21 cellular contexts compared by ENCODE assay signal in genomic region chr17:74814453-74814852, GRCh38. TPM values are rescaled to one million over a fixed set of nuclear protein-coding genes. Genes with fewer than 3 reads are reported as not detected.
DNase-seq lines count a peak whose midpoint lies in the region; ATAC-seq and TF ChIP-seq lines count a peak whose summit lies in the region.
"Had no signal": no experiment of that assay in that cellular context is flagged by ENCODE, and none has a peak within 500 bp of the region (broad histone marks: within the 10 kb centered on the region; RNA-seq: fewer than 3 reads in every experiment).

No MANE protein-coding gene starts in this region.

- intact Hi-C loops in activated CD4-positive, alpha-beta T cell treated with anti-CD3 and anti-CD28 coated beads for 36 hours (cut with DNase I, micrococcal nuclease) = no loop called here

- H3K4me2 ChIP-seq in hepatocyte = no peak overlapping the region

- H3K27me3 ChIP-seq in H7 (ENCODE audit: control insufficient read depth, insufficient read depth, low read length) (no peaks in the 10 kb centered on the region), hepatocyte (no peaks in the 10 kb centered on the region)
- H3K27me3 ChIP-seq: esophagus squamous epithelium had no signal

- no peak overlapping the region for H3K4me3 ChIP-seq in H7 (ENCODE audit: insufficient read depth, low read depth, low read length)
- no peak overlapping the region for H3K4me3 ChIP-seq in hepatocyte
- H3K4me3 ChIP-seq: esophagus squamous epithelium had no signal

- no peaks in the 10 kb centered on the region for H3K27me3 Mint-ChIP-seq in activated CD4-positive, alpha-beta T cell treated with anti-CD3 and anti-CD28 coated beads for 36 hours
- H3K27me3 Mint-ChIP-seq: activated B cell treated with CpG ODN at 0.5 μM for 24 hours; stimulated activated naive CD8-positive, alpha-beta T cell treated with anti-CD3 and anti-CD28 coated beads, Interleukin-15, amount 100 ng/mL, for 72 hours had no signal

- H3K27ac ChIP-seq in RWPE1 (no peak overlapping the region), hepatocyte (no peak overlapping the region)
- H3K27ac ChIP-seq: esophagus squamous epithelium had no signal

- no peaks in the 10 kb centered on the region for H3K9me3 Mint-ChIP-seq in activated CD4-positive, alpha-beta T cell treated with anti-CD3 and anti-CD28 coated beads for 36 hours (ENCODE audit: low read depth)
- H3K9me3 Mint-ChIP-seq: activated B cell treated with CpG ODN at 0.5 μM for 24 hours; CD8-positive, alpha-beta memory T cell; H9; nephron progenitor cell; stimulated activated naive CD8-positive, alpha-beta T cell treated with anti-CD3 and anti-CD28 coated beads, Interleukin-15, amount 100 ng/mL, for 72 hours had no signal

- no peaks in the 10 kb centered on the region; the same call in none of the 2 replicates for H3K36me3 ChIP-seq in H7 (replicated peaks; ENCODE audit: control insufficient read depth, insufficient read depth, low read length)
- H3K36me3 ChIP-seq in hepatocyte (replicated peaks; ENCODE audit: insufficient read depth, low read depth) = no peaks in the 10 kb centered on the region

- no peak overlapping the region for H3K27ac Mint-ChIP-seq in activated CD4-positive, alpha-beta T cell treated with anti-CD3 and anti-CD28 coated beads for 36 hours
- H3K27ac Mint-ChIP-seq: activated B cell treated with CpG ODN at 0.5 μM for 24 hours; CD8-positive, alpha-beta memory T cell; H9; nephron progenitor cell had no signal

- H3K4me1 Mint-ChIP-seq in activated CD4-positive, alpha-beta T cell treated with anti-CD3 and anti-CD28 coated beads for 36 hours = no peaks in the 10 kb centered on the region
- H3K4me1 Mint-ChIP-seq: activated B cell treated with CpG ODN at 0.5 μM for 24 hours; stimulated activated naive CD8-positive, alpha-beta T cell treated with anti-CD3 and anti-CD28 coated beads, Interleukin-15, amount 100 ng/mL, for 72 hours had no signal

- H2AFZ ChIP-seq in hepatocyte = no peak overlapping the region

- peaks cover 3% of the 10 kb centered on the region for H3K36me3 Mint-ChIP-seq in activated CD4-positive, alpha-beta T cell treated with anti-CD3 and anti-CD28 coated beads for 36 hours (ENCODE audit: low read depth)

- DNase-seq in activated CD4-positive, alpha-beta T cell treated with anti-CD3 and anti-CD28 coated beads for 36 hours = peak; percentile 25
- no peak for DNase-seq in activated CD4-positive, alpha-beta T cell treated with anti-CD3 and anti-CD28 coated beads for 1 hour
- DNase-seq in H7 (peak; percentile 57), RWPE1 (ENCODE audit: low spot score) (peak; percentile 9), myocyte (ENCODE audit: low read depth) (peak; percentile 48), SKM-1 (lab: John Stamatoyannopoulos, UW; ENCODE audit: unreplicated experiment) (no peak), hepatocyte (ENCODE audit: low spot score) (no peak), NCI-H1048 (lab: John Stamatoyannopoulos, UW) (no peak)
- DNase-seq: activated B cell treated with CpG ODN at 0.5 μM for 24 hours; activated CD8-positive, alpha-beta memory T cell treated with anti-CD3 and anti-CD28 coated beads, Interleukin-2, amount 50 U/mL, for 4 hours; activated naive CD4-positive, alpha-beta T cell; CD8-positive, alpha-beta memory T cell; esophagus squamous epithelium; H9; mammary epithelial cell; NCI-H2081; NCI-H526 treated with DMSO at 0.1 percent for 48 hours; nephron progenitor cell; stimulated activated naive CD8-positive, alpha-beta T cell treated with anti-CD3 and anti-CD28 coated beads, Interleukin-15, amount 100 ng/mL, for 72 hours; T-helper 1 cell had no signal

- H3K79me2 ChIP-seq in hepatocyte = no peaks in the 10 kb centered on the region

- H3K9me2 ChIP-seq in hepatocyte (replicated peaks; ENCODE audit: insufficient read depth) = no peaks in the 10 kb centered on the region

- no peaks in the 10 kb centered on the region for H3K9me3 ChIP-seq in hepatocyte (ENCODE audit: low read depth)
- H3K9me3 ChIP-seq: esophagus squamous epithelium had no signal

- no peaks in the 10 kb centered on the region for H4K20me1 ChIP-seq in hepatocyte (ENCODE audit: insufficient read depth, poor library complexity, severe bottlenecking)

- no peak for ATAC-seq in activated CD4-positive, alpha-beta T cell treated with anti-CD3 and anti-CD28 coated beads for 36 hours
- ATAC-seq: stimulated activated naive CD8-positive, alpha-beta T cell treated with anti-CD3 and anti-CD28 coated beads, Interleukin-15, amount 100 ng/mL, for 72 hours had no signal

- 93% methylated on average over 5 of the region's 5 CpGs for WGBS in hepatocyte (ENCODE audit: low lambda C conversion rate, missing lambda C conversion rate)

- CTCF ChIA-PET in activated CD4-positive, alpha-beta T cell treated with anti-CD3 and anti-CD28 coated beads for 36 hours (lab: Charles Lee) = interaction anchor here (0.8 kb wide), 1 partner anchor 79 kb away, joined by 3 read pairs; the partner anchor contains the start of gene FADS6
- CTCF ChIA-PET in RWPE1 (lab: Yijun Ruan, JAX) = interaction anchor here (0.6 kb wide), 2 partner anchors 37 to 107 kb away, joined by 4 read pairs; no protein-coding TSS in a partner anchor

- POLR2A ChIA-PET in activated CD4-positive, alpha-beta T cell treated with anti-CD3 and anti-CD28 coated beads for 36 hours (lab: Charles Lee) = no interaction called here
- POLR2A ChIA-PET in RWPE1 (lab: Yijun Ruan, JAX; ENCODE audit: low non-redundant PET) = no interaction called here

- H3K4me1 ChIP-seq in hepatocyte (ENCODE audit: insufficient read depth) = no peaks in the 10 kb centered on the region

- TF ChIP-seq CTCF in RWPE1 (conservative IDR thresholded peaks at IDR 0.05; ENCODE audit: low read depth) (no peak), hepatocyte (IDR thresholded peaks at IDR 0.05; ENCODE audit: poor library complexity) (no peak)

- no peak overlapping the region for H3K4me3 Mint-ChIP-seq in activated CD4-positive, alpha-beta T cell treated with anti-CD3 and anti-CD28 coated beads for 36 hours
- H3K4me3 Mint-ChIP-seq: activated B cell treated with CpG ODN at 0.5 μM for 24 hours; CD8-positive, alpha-beta memory T cell; H9; nephron progenitor cell; stimulated activated naive CD8-positive, alpha-beta T cell treated with anti-CD3 and anti-CD28 coated beads, Interleukin-15, amount 100 ng/mL, for 72 hours had no signal

RNA-seq across cellular contexts. Expression of gene NAT9, which starts 38.3 kb away (rescaled TPM):
- total RNA-seq in activated CD4-positive, alpha-beta T cell treated with anti-CD3 and anti-CD28 coated beads for 36 hours = 10 to 100 TPM; 23.7 to 39.6 TPM
- 47.9 and 73.3 TPM in 2 replicates for total RNA-seq in H7 (2014; rRNA removed; shearing (Covaris generic))
- total RNA-seq in myocyte = 47.7 and 50.4 TPM in 2 replicates
- 65.2 TPM for polyA plus RNA-seq in myocyte (2012)
- 28.6 and 29.2 TPM in 2 replicates for total RNA-seq in hepatocyte
- 34.8 and 62.9 TPM in 2 replicates for polyA plus RNA-seq in hepatocyte

RNA-seq across cellular contexts. Expression of gene GRIN2C, which starts 45.2 kb away (rescaled TPM):
- total RNA-seq in activated CD4-positive, alpha-beta T cell treated with anti-CD3 and anti-CD28 coated beads for 36 hours = not detected
- not detected in 2 replicates for total RNA-seq in H7 (2014; rRNA removed; shearing (Covaris generic))
- total RNA-seq in myocyte (0.05 TPM in 1 of 2 replicates, not detected in the other), hepatocyte (not detected in 2 replicates)
- 0.13 TPM for polyA plus RNA-seq in myocyte (2012)
- 0.13 and 0.27 TPM in 2 replicates for polyA plus RNA-seq in hepatocyte
- total RNA-seq: activated B cell treated with CpG ODN at 0.5 μM for 24 hours; CD8-positive, alpha-beta memory T cell; dermis microvascular lymphatic vessel endothelial cell had no signal
- polyA plus RNA-seq: CD8-positive, alpha-beta memory T cell; mammary epithelial cell had no signal

RNA-seq across cellular contexts. Expression of gene FDXR, which starts 58.3 kb away (rescaled TPM):
- total RNA-seq in activated CD4-positive, alpha-beta T cell treated with anti-CD3 and anti-CD28 coated beads for 36 hours = 10 to 100 TPM; 19.1 to 21.3 TPM
- 4.9 and 9.7 TPM in 2 replicates for total RNA-seq in H7 (2014; rRNA removed; shearing (Covaris generic))
- total RNA-seq in myocyte (7.9 and 11.7 TPM in 2 replicates), hepatocyte (9.3 and 12.2 TPM in 2 replicates)
- 17.7 TPM for polyA plus RNA-seq in myocyte (2012)
- 14.2 and 17.8 TPM in 2 replicates for polyA plus RNA-seq in hepatocyte

Comparison
In these comparisons a context has a peak if more than half of its experiments do, and no peak if none do; other contexts are left out.
1. DNase-seq: peak in activated CD4-positive, alpha-beta T cell treated with anti-CD3 and anti-CD28 coated beads for 36 hours (single experiment), H7 (single experiment), RWPE1 (single experiment) and myocyte (single experiment); none in activated CD4-positive, alpha-beta T cell treated with anti-CD3 and anti-CD28 coated beads for 1 hour (single experiment), SKM-1 (single experiment), hepatocyte (single experiment) and NCI-H1048 (single experiment).